Comparison of ENCODE assay signal across 9 cellular contexts in the genomic region with DNA sequence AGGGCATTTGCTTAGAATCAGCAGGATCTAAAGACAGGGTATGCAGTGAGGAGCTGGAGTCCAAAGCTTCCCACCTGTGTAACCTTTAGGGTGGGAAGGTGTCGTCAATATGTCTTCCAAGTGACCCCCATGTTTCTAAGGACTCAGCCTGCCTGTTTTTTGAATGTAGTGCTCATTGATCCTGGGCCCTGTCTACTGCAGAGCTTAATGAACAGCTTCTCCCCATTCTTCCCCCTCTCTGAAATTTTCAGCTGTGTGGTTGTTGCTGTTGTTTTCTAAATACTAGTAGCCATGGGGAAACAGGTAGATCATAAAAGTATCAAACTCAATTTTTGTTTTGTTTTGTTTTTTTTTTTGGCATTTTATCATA. TPM values are rescaled to one million over a fixed set of nuclear protein-coding genes. Genes with fewer than 3 reads are reported as not detected.
A peak's percentile ranks its signal among the peaks of the same experiment; 100 is the strongest.
DNase-seq lines count a peak whose midpoint lies in the region; ATAC-seq and TF ChIP-seq lines count a peak whose summit lies in the region.
"Had no signal": no experiment of that assay in that cellular context is flagged by ENCODE, and none has a peak within 500 bp of the region (broad histone marks: within the 10 kb centered on the region; RNA-seq: fewer than 3 reads in every experiment).

No MANE protein-coding gene starts in this region.

- intact Hi-C loops in CD8-positive, alpha-beta T cell (cut with DNase I, micrococcal nuclease): loop anchor here in 1 of 2 experiments (2.0 kb wide), 1 partner anchor 14 kb away; no protein-coding TSS in a partner anchor
- intact Hi-C loops in left ventricle myocardium inferior (cut with micrococcal nuclease): no loop called here

- no peak for DNase-seq in CD8-positive, alpha-beta T cell
- DNase-seq in SK-N-MC (ENCODE audit: low read depth, low spot score): no peak
- no peak for DNase-seq in left ventricle myocardium inferior
- DNase-seq in WERI-Rb-1: no peak
- DNase-seq in NCI-H226: no peak
- DNase-seq in mesothelial cell of epicardium (ENCODE audit: low spot score in 2 of 2, unreplicated experiment in 2 of 2): no peak
- DNase-seq: effector CD8-positive, alpha-beta T cell had no signal

- H3K9me3 ChIP-seq in CD8-positive, alpha-beta T cell (ENCODE audit: low read length): no peaks in the 10 kb centered on the region
- H3K9me3 ChIP-seq in SK-N-MC (ENCODE audit: low read depth, low read length) (no peaks in the 10 kb centered on the region), left ventricle myocardium inferior (replicated peaks) (no peaks in the 10 kb centered on the region), WERI-Rb-1 (ENCODE audit: severe bottlenecking) (no peaks in the 10 kb centered on the region)

- no peak overlapping the region for H3K27ac ChIP-seq in CD8-positive, alpha-beta T cell (ENCODE audit: low read depth, low read length)
- H3K27ac ChIP-seq in SK-N-MC (0 out of 2 replicates have a peak overlapping the region, but pooled peaks have one; percentile 12), left ventricle myocardium inferior (replicated peaks) (peak overlapping the region; percentile 87), rectal smooth muscle tissue (ENCODE audit: low read depth, low read length) (peak overlapping the region; percentile 90), WERI-Rb-1 (no peak overlapping the region)

- no peaks in the 10 kb centered on the region for H3K27me3 ChIP-seq in CD8-positive, alpha-beta T cell (ENCODE audit: insufficient read depth, low read length)
- H3K27me3 ChIP-seq in left ventricle myocardium inferior (ENCODE audit: low read depth) (no peaks in the 10 kb centered on the region), rectal smooth muscle tissue (ENCODE audit: control insufficient read depth, insufficient read depth, low read length) (no peaks in the 10 kb centered on the region), WERI-Rb-1 (ENCODE audit: insufficient read depth, low read depth, severe bottlenecking) (no peaks in the 10 kb centered on the region)

- no peak overlapping the region for H3K9ac ChIP-seq in SK-N-MC (ENCODE audit: insufficient read length)
- no peak overlapping the region for H3K9ac ChIP-seq in rectal smooth muscle tissue (ENCODE audit: low read length)

- POLR2A ChIA-PET in CD8-positive, alpha-beta T cell (lab: Charles Lee): interaction anchor here (0.7 to 2.8 kb wide), 6 partner anchors 8 to 140 kb away, joined by 3 to 11 read pairs (median 3); a partner anchor contains a TSS

- peaks cover 64% of the 10 kb centered on the region for H3K36me3 Mint-ChIP-seq in CD8-positive, alpha-beta T cell
- H3K36me3 Mint-ChIP-seq in mesothelial cell of epicardium: peaks cover 5% of the 10 kb centered on the region

- no peaks in the 10 kb centered on the region for H3K9me3 Mint-ChIP-seq in CD8-positive, alpha-beta T cell
- H3K9me3 Mint-ChIP-seq in mesothelial cell of epicardium: no peaks in the 10 kb centered on the region

- H3K4me1 Mint-ChIP-seq in CD8-positive, alpha-beta T cell (ENCODE audit: low read depth): peaks cover 78% of the 10 kb centered on the region
- peaks cover 19% of the 10 kb centered on the region for H3K4me1 Mint-ChIP-seq in mesothelial cell of epicardium

- ATAC-seq in CD8-positive, alpha-beta T cell: no peak
- no peak for ATAC-seq in HG03139 (IDR thresholded peaks at IDR 0.05; ENCODE audit: unreplicated experiment)

- H3K4me3 Mint-ChIP-seq in CD8-positive, alpha-beta T cell: peak overlapping the region; percentile 1
- no peak overlapping the region for H3K4me3 Mint-ChIP-seq in mesothelial cell of epicardium

- H3K4me1 ChIP-seq in CD8-positive, alpha-beta T cell (ENCODE audit: insufficient read depth, low read length): peaks cover 75% of the 10 kb centered on the region
- H3K4me1 ChIP-seq in left ventricle myocardium inferior (peaks cover 80% of the 10 kb centered on the region), rectal smooth muscle tissue (ENCODE audit: control insufficient read depth, insufficient read depth, low read length) (peaks cover 46% of the 10 kb centered on the region)

- H3K27ac Mint-ChIP-seq in CD8-positive, alpha-beta T cell: peak overlapping the region; percentile 71
- no peak overlapping the region for H3K27ac Mint-ChIP-seq in mesothelial cell of epicardium

- no peak overlapping the region for H3K4me3 ChIP-seq in CD8-positive, alpha-beta T cell (ENCODE audit: low read depth, low read length)
- H3K4me3 ChIP-seq in SK-N-MC (no peak overlapping the region), left ventricle myocardium inferior (no peak overlapping the region), rectal smooth muscle tissue (ENCODE audit: low read length) (peak overlapping the region; percentile 5), WERI-Rb-1 (ENCODE audit: low read depth, low read length) (no peak overlapping the region)

- CTCF ChIA-PET in CD8-positive, alpha-beta T cell (lab: Charles Lee): interaction anchor here (0.7 to 1.4 kb wide), 2 partner anchors 10 to 30 kb away, joined by 3 read pairs; no protein-coding TSS in a partner anchor

- TF ChIP-seq CTCF in CD8-positive, alpha-beta T cell (IDR thresholded peaks at IDR 0.05): no peak
- no peak for TF ChIP-seq CTCF in left ventricle myocardium inferior (IDR thresholded peaks at IDR 0.05; ENCODE audit: borderline replicate concordance)
- no peak for TF ChIP-seq CTCF in WERI-Rb-1 (IDR thresholded peaks at IDR 0.05; ENCODE audit: low read depth, low read length)
- TF ChIP-seq CTCF in mesothelial cell of epicardium (IDR thresholded peaks at IDR 0.05; ENCODE audit: unreplicated experiment): no peak

- H3K27me3 Mint-ChIP-seq in CD8-positive, alpha-beta T cell (ENCODE audit: low read depth): no peaks in the 10 kb centered on the region
- H3K27me3 Mint-ChIP-seq in mesothelial cell of epicardium (ENCODE audit: low read depth): no peaks in the 10 kb centered on the region

- no peaks in the 10 kb centered on the region for H3K36me3 ChIP-seq in CD8-positive, alpha-beta T cell (ENCODE audit: insufficient read depth, low read length)
- H3K36me3 ChIP-seq in SK-N-MC (ENCODE audit: insufficient read depth, low read length): peaks cover 37% of the 10 kb centered on the region
- peaks cover 7% of the 10 kb centered on the region for H3K36me3 ChIP-seq in left ventricle myocardium inferior
- H3K36me3 ChIP-seq in rectal smooth muscle tissue (ENCODE audit: control insufficient read depth, insufficient read depth, low read length): no peaks in the 10 kb centered on the region
- no peaks in the 10 kb centered on the region for H3K36me3 ChIP-seq in WERI-Rb-1

RNA-seq across cellular contexts. Expression of a gene that starts 39.7 kb away (rescaled TPM):
- 100 to 1,000 TPM; 515 to 529 TPM for total RNA-seq in CD8-positive, alpha-beta T cell
- total RNA-seq in left ventricle myocardium inferior (172 TPM), mesothelial cell of epicardium (67.8 to 74.8 TPM (median 72.9 TPM) in 3 replicates)

Comparison
In these comparisons a context has a peak if more than half of its experiments do, and no peak if none do; other contexts are left out.
1. H3K27ac ChIP-seq: peak in SK-N-MC (single experiment), left ventricle myocardium inferior (single experiment) and rectal smooth muscle tissue (single experiment); none in CD8-positive, alpha-beta T cell (single experiment) and WERI-Rb-1 (single experiment).